1 cellular context compared by ENCODE assay signal in genomic region chr7:39732837-39733804, GRCh38.
TF ChIP-seq lines count a peak whose summit lies in the region.

No MANE protein-coding gene starts in this region.

TF ChIP-seq in WTC11, 78 proteins besides CTCF, POLR2A, EP300 and RAD21 (continued from another document):
- TF ChIP-seq AR (CRISPR knock-in tag; IDR thresholded peaks at IDR 0.05) (no peak), NR1H2 (CRISPR knock-in tag; IDR thresholded peaks at IDR 0.05) (no peak), IRF2 (CRISPR knock-in tag; IDR thresholded peaks at IDR 0.05; ENCODE audit: borderline replicate concordance, low read depth) (no peak), SP1 (CRISPR knock-in tag; conservative IDR thresholded peaks at IDR 0.05) (peak; percentile 71), TCF7 (CRISPR knock-in tag; IDR thresholded peaks at IDR 0.05; ENCODE audit: low read depth) (no peak), NFYB (CRISPR knock-in tag; conservative IDR thresholded peaks at IDR 0.05; ENCODE audit: low read depth) (peak; percentile 99), HMGXB4 (CRISPR knock-in tag; IDR thresholded peaks at IDR 0.05) (0 out of 2 replicates have a peak, but pooled peaks have one; percentile 61), ELF4 (CRISPR knock-in tag; IDR thresholded peaks at IDR 0.05; ENCODE audit: low read depth) (no peak), USF1 (CRISPR knock-in tag; IDR thresholded peaks at IDR 0.05) (peak; percentile 10; the same call in 1 of the 2 replicates), FOXK1 (CRISPR knock-in tag; IDR thresholded peaks at IDR 0.05) (peak; percentile 27; the same call in 1 of the 2 replicates), ZNF512 (CRISPR knock-in tag; IDR thresholded peaks at IDR 0.05; ENCODE audit: borderline replicate concordance) (no peak), SMAD3 (CRISPR knock-in tag; IDR thresholded peaks at IDR 0.05; ENCODE audit: borderline replicate concordance) (0 out of 2 replicates have a peak, but pooled peaks have one; percentile 54), JUN (CRISPR knock-in tag; IDR thresholded peaks at IDR 0.05) (no peak), ZNF281 (CRISPR knock-in tag; IDR thresholded peaks at IDR 0.05) (no peak), ARID4B (CRISPR knock-in tag; IDR thresholded peaks at IDR 0.05; ENCODE audit: borderline replicate concordance) (no peak), EMX1 (CRISPR knock-in tag; IDR thresholded peaks at IDR 0.05) (no peak), PRDM15 (CRISPR knock-in tag; IDR thresholded peaks at IDR 0.05) (peak; percentile 72; the same call in 1 of the 2 replicates), FOXP1 (CRISPR knock-in tag; IDR thresholded peaks at IDR 0.05; ENCODE audit: borderline replicate concordance) (0 out of 2 replicates have a peak, but pooled peaks have one; percentile 32), RELA (CRISPR knock-in tag; IDR thresholded peaks at IDR 0.05; ENCODE audit: borderline replicate concordance) (no peak), ATF1 (CRISPR knock-in tag; IDR thresholded peaks at IDR 0.05) (no peak), NR2C2 (CRISPR knock-in tag; IDR thresholded peaks at IDR 0.05) (no peak), ZBTB21 (CRISPR knock-in tag; IDR thresholded peaks at IDR 0.05; ENCODE audit: borderline replicate concordance) (no peak), ZNF232 (CRISPR knock-in tag; IDR thresholded peaks at IDR 0.05) (peak; percentile 72; the same call in 1 of the 2 replicates), ZSCAN18 (CRISPR knock-in tag; IDR thresholded peaks at IDR 0.05) (no peak), MYBL2 (CRISPR knock-in tag; IDR thresholded peaks at IDR 0.05) (peak; percentile 66; the same call in 1 of the 2 replicates)
TF ChIP-seq in WTC11: peak in this region for 18.
